8 cellular contexts compared by ENCODE assay signal in the genomic region with DNA sequence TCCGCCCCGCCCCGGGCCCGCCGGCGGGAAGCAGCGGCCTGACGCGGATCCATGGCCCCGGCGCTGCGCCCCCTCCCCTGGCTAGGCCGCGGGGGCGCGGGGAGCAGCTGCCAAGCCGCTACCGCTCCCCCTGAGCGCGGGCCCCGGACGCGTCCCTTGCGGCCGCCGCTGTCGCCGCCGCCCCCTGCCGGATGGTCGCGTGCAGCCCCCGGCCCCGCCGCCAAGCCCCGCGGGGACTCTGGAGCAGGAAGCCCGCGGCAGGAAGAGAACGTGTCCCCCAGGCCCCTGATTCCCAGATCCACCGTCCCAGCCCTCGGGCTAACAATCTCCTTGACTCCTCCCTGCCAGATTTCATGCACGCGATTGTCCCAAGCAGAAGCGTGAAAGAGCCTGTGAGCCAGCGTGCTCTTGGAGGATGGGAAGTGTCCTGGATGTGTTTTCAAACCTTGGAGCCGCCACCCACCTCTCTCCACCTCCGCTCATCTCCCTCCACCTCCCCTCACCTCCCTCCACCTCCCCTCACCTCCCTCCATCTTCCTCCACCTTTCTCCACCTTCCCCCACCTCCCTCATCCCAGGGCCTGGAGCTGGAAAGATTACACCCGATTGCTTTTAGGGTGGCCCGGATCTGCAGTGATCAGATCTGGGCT. TPM values are rescaled to one million over a fixed set of nuclear protein-coding genes. Genes with fewer than 3 reads are reported as not detected.
DNase-seq lines count a peak whose midpoint lies in the region; ATAC-seq, FAIRE-seq and TF ChIP-seq lines count a peak whose summit lies in the region.

No MANE protein-coding gene starts in this region.

- H4K20me1 ChIP-seq in BLaER1 treated with 17β-estradiol and CSF1 and Interleukin-3, amounts not matched to agents 10 nM and 100 nM = no peaks in the 10 kb centered on the region
- no peaks in the 10 kb centered on the region for H4K20me1 ChIP-seq in K562 (replicated peaks; ENCODE audit: control insufficient read depth, insufficient read depth, low read length)

- no peaks in the 10 kb centered on the region for H3K9me1 ChIP-seq in K562 (ENCODE audit: control insufficient read depth, insufficient read depth, low read length)

- peak overlapping the region; percentile 75 for H3K4me3 Mint-ChIP-seq in T-helper 2 cell treated with Interferon-gamma antibody and Interleukin-4, amounts not matched to agents 5 μg/mL and 100 μg/mL, for 36 hours

- peak overlapping the region; percentile 81 to 94 (median 90) for H3K4me2 ChIP-seq in BLaER1 treated with 17β-estradiol and CSF1 and Interleukin-3, amounts not matched to agents 10 nM and 100 nM
- H3K4me2 ChIP-seq in K562 (ENCODE audit: insufficient read depth, low read length) = peak overlapping the region; percentile 84

- H2AFZ ChIP-seq in K562 (ENCODE audit: low read depth, low read length) = peak overlapping the region; percentile 95

- intact Hi-C loops in K562 (cut with micrococcal nuclease) = loop anchor here (2.0 to 5.0 kb wide), 6 partner anchors 34 to 311 kb away; a partner anchor contains a TSS

- H3K9me3 ChIP-seq in BLaER1 treated with 17β-estradiol and CSF1 and Interleukin-3, amounts not matched to agents 10 nM and 100 nM (replicated peaks in 1 of 11) = no peaks in the 10 kb centered on the region
- no peaks in the 10 kb centered on the region for H3K9me3 ChIP-seq in K562 (replicated peaks; ENCODE audit: control insufficient read depth, insufficient read depth, low read depth, low read length)
- no peaks in the 10 kb centered on the region for H3K9me3 ChIP-seq in iPS DF 6.9 (ENCODE audit: control insufficient read depth, insufficient read depth, low read length)

- peak overlapping the region; percentile 73 to 87 (median 77) for H3K27ac ChIP-seq in BLaER1 treated with 17β-estradiol and CSF1 and Interleukin-3, amounts not matched to agents 10 nM and 100 nM
- peak overlapping the region; percentile 85 for H3K27ac ChIP-seq in K562 (ENCODE audit: extremely low read depth, low read depth, low read length)
- H3K27ac ChIP-seq in iPS DF 6.9 (ENCODE audit: low read length) = no peak overlapping the region

- peak overlapping the region; percentile 58 to 77 (median 65) for H3K4me3 ChIP-seq in BLaER1 treated with 17β-estradiol and CSF1 and Interleukin-3, amounts not matched to agents 10 nM and 100 nM
- H3K4me3 ChIP-seq in K562 = peak overlapping the region; percentile 52
- peak overlapping the region; percentile 41; the same call in 1 of the 2 replicates for H3K4me3 ChIP-seq in iPS DF 6.9 (ENCODE audit: low read length)
- peak overlapping the region; percentile 51 for H3K4me3 ChIP-seq in skeletal muscle cell (ENCODE audit: low read depth, low read length)

- H3K9me3 Mint-ChIP-seq in T-helper 2 cell treated with Interferon-gamma antibody and Interleukin-4, amounts not matched to agents 5 μg/mL and 100 μg/mL, for 36 hours = no peaks in the 10 kb centered on the region

- no peaks in the 10 kb centered on the region for H3K36me3 ChIP-seq in BLaER1 treated with 17β-estradiol and CSF1 and Interleukin-3, amounts not matched to agents 10 nM and 100 nM
- H3K36me3 ChIP-seq in K562 (ENCODE audit: control insufficient read depth, insufficient read depth, low read length) (no peaks in the 10 kb centered on the region), iPS DF 6.9 (ENCODE audit: control insufficient read depth, insufficient read depth, low read length) (no peaks in the 10 kb centered on the region)

- POLR2A ChIA-PET in K562 (lab: Yijun Ruan, JAX) = interaction anchor here (0.5 to 2.3 kb wide), 4 partner anchors 8 to 282 kb away, joined by 3 to 15 read pairs (median 4); no protein-coding TSS in a partner anchor

- TF ChIP-seq POLR2A in GM19099 (IDR thresholded peaks at IDR 0.05; ENCODE audit: extremely low read depth, insufficient read length, low read depth) (peak; percentile 23), K562 (conservative IDR thresholded peaks at IDR 0.05) (no peak; the same call in 1 of the 2 replicates)

- BruUV-seq in K562 (replicated peaks; lab: Mats Ljungman, UMichigan) = no TSS peak

- H3K36me3 Mint-ChIP-seq in T-helper 2 cell treated with Interferon-gamma antibody and Interleukin-4, amounts not matched to agents 5 μg/mL and 100 μg/mL, for 36 hours (ENCODE audit: low read depth) = no peaks in the 10 kb centered on the region

- peaks cover 6 to 22% (median 11%) of the 10 kb centered on the region in 10 experiments; a peak in 14 of 20 replicates for H3K4me1 ChIP-seq in BLaER1 treated with 17β-estradiol and CSF1 and Interleukin-3, amounts not matched to agents 10 nM and 100 nM
- H3K4me1 ChIP-seq in K562 (replicated peaks in 1 of 2; ENCODE audit: control insufficient read depth in 2 of 2, insufficient read depth in 2 of 2, low read length in 2 of 2) (peaks cover 18 to 21% of the 10 kb centered on the region in 2 experiments; a peak in 4 of 5 replicates), iPS DF 6.9 (ENCODE audit: control insufficient read depth, insufficient read depth, low read length) (peaks cover 5% of the 10 kb centered on the region; the same call in 1 of the 2 replicates)

- CTCF ChIA-PET in K562 (lab: Yijun Ruan, JAX; ENCODE audit: low intra/inter-chr PET ratio) = interaction anchor here (1.1 kb wide), 1 partner anchor 225 kb away, joined by 3 read pairs; no protein-coding TSS in a partner anchor

- no peak for FAIRE-seq in K562 (lab: Jason Lieb, UNC)

- TF ChIP-seq EP300 in K562 (IDR thresholded peaks at IDR 0.05; ENCODE audit: low read length) = no peak

- peak overlapping the region; percentile 76 to 86 (median 83) for H3K9ac ChIP-seq in BLaER1 treated with 17β-estradiol and CSF1 and Interleukin-3, amounts not matched to agents 10 nM and 100 nM
- peak overlapping the region; percentile 86 to 95 for H3K9ac ChIP-seq in K562 (ENCODE audit: insufficient read depth in 1 of 2, low read depth in 2 of 2, low read length in 2 of 2)

- in situ Hi-C loops in K562 (cut with MboI) = loop anchor here (10.0 kb wide), 1 partner anchor 308 kb away; no protein-coding TSS in a partner anchor

- peak; percentile 14 for DNase-seq in T-helper 2 cell treated with Interferon-gamma antibody and Interleukin-4, amounts not matched to agents 5 μg/mL and 100 μg/mL, for 36 hours (ENCODE audit: low spot score)
- DNase-seq in K562 (ENCODE audit: extremely low read depth in 1 of 4, low spot score in 3 of 4) = peak; percentile 64 to 80 (median 76)
- peak; percentile 31 for DNase-seq in iPS DF 6.9 (ENCODE audit: low read depth, low spot score)
- DNase-seq in skeletal muscle cell (ENCODE audit: low read depth) = no peak
- DNase-seq in OCI-M2 (lab: John Stamatoyannopoulos, UW; ENCODE audit: unreplicated experiment) = no peak

- H3K27ac Mint-ChIP-seq in T-helper 2 cell treated with Interferon-gamma antibody and Interleukin-4, amounts not matched to agents 5 μg/mL and 100 μg/mL, for 36 hours = peak overlapping the region; percentile 45

- peaks cover 15% of the 10 kb centered on the region for H3K4me1 Mint-ChIP-seq in T-helper 2 cell treated with Interferon-gamma antibody and Interleukin-4, amounts not matched to agents 5 μg/mL and 100 μg/mL, for 36 hours (ENCODE audit: low read depth)

- peak; percentile 22 to 47 for TF ChIP-seq RAD21 in K562 (CRISPR knock-in tag; conservative IDR thresholded peaks at IDR 0.05 in 1 of 2, IDR thresholded peaks at IDR 0.05 in 1 of 2)

- TF ChIP-seq CTCF in K562 (IDR thresholded peaks at IDR 0.05 in 2 of 3, conservative IDR thresholded peaks at IDR 0.05 in 1 of 3; ENCODE audit: insufficient read depth in 2 of 3, low read depth in 1 of 3, low read length in 3 of 3) = peak; percentile 35 to 60 (median 37); a peak in 3 of 6 replicates

- H3K79me2 ChIP-seq in K562 (ENCODE audit: control insufficient read depth, insufficient read depth, low read length) = peaks cover 6% of the 10 kb centered on the region; the same call in 2 of the 3 replicates

- 2% methylated on average over 32 of the region's 50 CpGs for WGBS in K562 (ENCODE audit: insufficient coverage, low coverage, missing lambda C conversion rate)
- no CpG with 5 or more reads among the region's 50 CpGs for WGBS in iPS DF 6.9 (ENCODE audit: insufficient coverage, insufficient read length)

- peaks cover 0 to 8% (median 0%) of the 10 kb centered on the region in 11 experiments; a peak in 5 of 22 replicates for H3K27me3 ChIP-seq in BLaER1 treated with 17β-estradiol and CSF1 and Interleukin-3, amounts not matched to agents 10 nM and 100 nM
- H3K27me3 ChIP-seq in K562 (ENCODE audit: control insufficient read depth in 2 of 2, insufficient read depth in 2 of 2, low read length in 2 of 2) (no peaks in the 10 kb centered on the region), iPS DF 6.9 (ENCODE audit: control insufficient read depth, insufficient read depth, low read length) (no peaks in the 10 kb centered on the region)

- ATAC-seq in HG03457 (IDR thresholded peaks at IDR 0.05; ENCODE audit: unreplicated experiment) (peak; percentile 54), K562 (peak; percentile 80)

- peaks cover 10% of the 10 kb centered on the region for H3K27me3 Mint-ChIP-seq in T-helper 2 cell treated with Interferon-gamma antibody and Interleukin-4, amounts not matched to agents 5 μg/mL and 100 μg/mL, for 36 hours (ENCODE audit: low read depth)

TF ChIP-seq in K562, 482 proteins besides CTCF, POLR2A, EP300 and RAD21 (continues in another document):
- peak; percentile 43; the same call in 1 of the 2 replicates for TF ChIP-seq ELF1 (tag; IDR thresholded peaks at IDR 0.05)
- peak; percentile 59 for TF ChIP-seq TOE1 (IDR thresholded peaks at IDR 0.05; ENCODE audit: borderline replicate concordance)
- TF ChIP-seq TOE1 (CRISPR knock-in tag; IDR thresholded peaks at IDR 0.05; ENCODE audit: borderline replicate concordance, low read depth) = no peak
- no peak for TF ChIP-seq ZNF717 (CRISPR knock-in tag; IDR thresholded peaks at IDR 0.05)

RNA-seq across cellular contexts. Expression of a gene that starts 0.4 kb away (rescaled TPM):
- total RNA-seq in K562 (2011; cell fraction: chromatin; rRNA removed; ENCODE audit: low replicate concordance) = 3.9 and 7.0 TPM in 2 replicates
- 2.5 and 3.3 TPM in 2 replicates for total RNA-seq in K562 (2011; cell fraction: nucleolus; rRNA removed)
- 3.3 and 4.6 TPM in 2 replicates for total RNA-seq in K562 (2011; cell fraction: nucleoplasm; rRNA removed)
- total RNA-seq in K562 (2014; rRNA removed) = 6.0 and 7.0 TPM in 2 replicates
- total RNA-seq in K562 (2014; rRNA removed; fragmentation: Illumina TruSeq; extraction: Trizol) = 10.0 and 14.4 TPM in 2 replicates
- 9.4 and 9.5 TPM in 2 replicates for total RNA-seq in K562 (2015; rRNA removed; fragmentation: Illumina TruSeq; extraction: Trizol)
- 7.5 and 8.0 TPM in 2 replicates for total RNA-seq in K562 (2021)
- 17.4 and 27.6 TPM in 2 replicates for polyA plus RNA-seq in K562 (2011; rRNA removed)
- 6.6 and 11.7 TPM in 2 replicates for polyA plus RNA-seq in K562 (2011; cell fraction: cytosol; rRNA removed)
- 7.0 and 9.7 TPM in 2 replicates for polyA plus RNA-seq in K562 (2011; cell fraction: nucleus; rRNA removed)
- 12.9 and 14.9 TPM in 2 replicates for polyA plus RNA-seq in K562 (2012)
- polyA plus RNA-seq in K562 (2014; fragmentation: Illumina TruSeq; extraction: Trizol) = 10.7 and 12.5 TPM in 2 replicates
- polyA plus RNA-seq in K562 (2014; fragmentation: Nextera tagmentation; extraction: Ambion mirVana) = 10 to 100 TPM; 19.0 to 19.7 TPM
- 9.1 TPM in 2 replicates for polyA plus RNA-seq in K562 (2014; rRNA removed)
- polyA minus RNA-seq in K562 (2011; rRNA and poly(A)+ RNA removed) = 24.3 and 33.2 TPM in 2 replicates
- polyA minus RNA-seq in K562 (2011; cell fraction: cytosol; rRNA and poly(A)+ RNA removed) = 1.8 and 8.7 TPM in 2 replicates
- polyA minus RNA-seq in K562 (2011; cell fraction: nucleus; rRNA and poly(A)+ RNA removed) = 4.0 and 7.3 TPM in 2 replicates

Comparison
In these comparisons a context has a peak if more than half of its experiments do, and no peak if none do; other contexts are left out.
1. DNase-seq: peak in T-helper 2 cell treated with Interferon-gamma antibody and Interleukin-4, amounts not matched to agents 5 μg/mL and 100 μg/mL, for 36 hours (single experiment), K562 (4 of 4) and iPS DF 6.9 (single experiment); none in skeletal muscle cell (single experiment) and OCI-M2 (single experiment).
2. Peak in every context shown above with its lines, with median percentiles within 50 percentile points of each other: H3K4me3 ChIP-seq.